Comparison of ENCODE assay signal across 1 cellular context in the genomic region with DNA sequence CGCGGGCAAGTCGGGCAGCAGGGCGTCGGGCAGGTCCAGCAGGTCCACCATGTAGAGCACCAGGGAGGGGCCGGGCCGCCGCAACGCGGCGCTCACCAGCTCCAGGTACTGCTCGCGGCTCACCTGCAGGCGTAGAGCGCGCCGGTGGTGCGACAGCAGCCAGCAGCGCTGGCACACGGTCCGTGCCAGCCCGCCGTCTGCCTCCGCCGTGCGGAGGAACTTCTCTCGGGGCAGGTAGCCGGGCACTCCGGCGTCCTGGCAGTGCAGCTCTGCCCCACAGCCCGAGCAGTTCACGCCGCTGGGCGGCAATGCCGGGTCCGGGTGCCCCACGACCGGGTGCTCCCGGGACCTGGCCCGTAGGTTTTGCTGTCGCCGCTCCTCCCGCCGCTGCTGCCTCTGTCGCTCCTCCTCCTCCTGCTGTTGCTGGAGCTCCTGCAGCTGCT.
A peak's percentile ranks its signal among the peaks of the same experiment; 100 is the strongest.
TF ChIP-seq lines count a peak whose summit lies in the region.

No MANE protein-coding gene starts in this region.

TF ChIP-seq in HepG2, 621 proteins besides CTCF, POLR2A, EP300 and RAD21 (continued from another document):
- TF ChIP-seq, protein P1, sequence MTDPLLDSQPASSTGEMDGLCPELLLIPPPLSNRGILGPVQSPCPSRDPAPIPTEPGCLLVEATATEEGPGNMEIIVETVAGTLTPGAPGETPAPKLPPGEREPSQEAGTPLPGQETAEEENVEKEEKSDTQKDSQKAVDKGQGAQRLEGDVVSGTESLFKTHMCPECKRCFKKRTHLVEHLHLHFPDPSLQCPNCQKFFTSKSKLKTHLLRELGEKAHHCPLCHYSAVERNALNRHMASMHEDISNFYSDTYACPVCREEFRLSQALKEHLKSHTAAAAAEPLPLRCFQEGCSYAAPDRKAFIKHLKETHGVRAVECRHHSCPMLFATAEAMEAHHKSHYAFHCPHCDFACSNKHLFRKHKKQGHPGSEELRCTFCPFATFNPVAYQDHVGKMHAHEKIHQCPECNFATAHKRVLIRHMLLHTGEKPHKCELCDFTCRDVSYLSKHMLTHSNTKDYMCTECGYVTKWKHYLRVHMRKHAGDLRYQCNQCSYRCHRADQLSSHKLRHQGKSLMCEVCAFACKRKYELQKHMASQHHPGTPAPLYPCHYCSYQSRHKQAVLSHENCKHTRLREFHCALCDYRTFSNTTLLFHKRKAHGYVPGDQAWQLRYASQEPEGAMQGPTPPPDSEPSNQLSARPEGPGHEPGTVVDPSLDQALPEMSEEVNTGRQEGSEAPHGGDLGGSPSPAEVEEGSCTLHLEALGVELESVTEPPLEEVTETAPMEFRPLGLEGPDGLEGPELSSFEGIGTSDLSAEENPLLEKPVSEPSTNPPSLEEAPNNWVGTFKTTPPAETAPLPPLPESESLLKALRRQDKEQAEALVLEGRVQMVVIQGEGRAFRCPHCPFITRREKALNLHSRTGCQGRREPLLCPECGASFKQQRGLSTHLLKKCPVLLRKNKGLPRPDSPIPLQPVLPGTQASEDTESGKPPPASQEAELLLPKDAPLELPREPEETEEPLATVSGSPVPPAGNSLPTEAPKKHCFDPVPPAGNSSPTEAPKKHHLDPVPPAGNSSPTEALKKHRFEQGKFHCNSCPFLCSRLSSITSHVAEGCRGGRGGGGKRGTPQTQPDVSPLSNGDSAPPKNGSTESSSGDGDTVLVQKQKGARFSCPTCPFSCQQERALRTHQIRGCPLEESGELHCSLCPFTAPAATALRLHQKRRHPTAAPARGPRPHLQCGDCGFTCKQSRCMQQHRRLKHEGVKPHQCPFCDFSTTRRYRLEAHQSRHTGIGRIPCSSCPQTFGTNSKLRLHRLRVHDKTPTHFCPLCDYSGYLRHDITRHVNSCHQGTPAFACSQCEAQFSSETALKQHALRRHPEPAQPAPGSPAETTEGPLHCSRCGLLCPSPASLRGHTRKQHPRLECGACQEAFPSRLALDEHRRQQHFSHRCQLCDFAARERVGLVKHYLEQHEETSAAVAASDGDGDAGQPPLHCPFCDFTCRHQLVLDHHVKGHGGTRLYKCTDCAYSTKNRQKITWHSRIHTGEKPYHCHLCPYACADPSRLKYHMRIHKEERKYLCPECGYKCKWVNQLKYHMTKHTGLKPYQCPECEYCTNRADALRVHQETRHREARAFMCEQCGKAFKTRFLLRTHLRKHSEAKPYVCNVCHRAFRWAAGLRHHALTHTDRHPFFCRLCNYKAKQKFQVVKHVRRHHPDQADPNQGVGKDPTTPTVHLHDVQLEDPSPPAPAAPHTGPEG (CRISPR knock-in tag; IDR thresholded peaks at IDR 0.05) = no peak; the same call in 1 of the 2 replicates
- no peak for TF ChIP-seq ATF7-NPFF (CRISPR knock-in tag; IDR thresholded peaks at IDR 0.05; ENCODE audit: low read depth)
- TF ChIP-seq FIP1L1 (IDR thresholded peaks at IDR 0.05; ENCODE audit: borderline replicate concordance, insufficient read depth, low read depth, low read length) = no peak
- TF ChIP-seq MIER3 (CRISPR knock-in tag; IDR thresholded peaks at IDR 0.05; ENCODE audit: borderline replicate concordance) = no peak
- TF ChIP-seq ZNF382 (CRISPR knock-in tag; IDR thresholded peaks at IDR 0.05; ENCODE audit: borderline replicate concordance) = no peak
- TF ChIP-seq ZNF891 (CRISPR knock-in tag; IDR thresholded peaks at IDR 0.05) = peak; percentile 37; the same call in 1 of the 2 replicates
- TF ChIP-seq, protein P2, sequence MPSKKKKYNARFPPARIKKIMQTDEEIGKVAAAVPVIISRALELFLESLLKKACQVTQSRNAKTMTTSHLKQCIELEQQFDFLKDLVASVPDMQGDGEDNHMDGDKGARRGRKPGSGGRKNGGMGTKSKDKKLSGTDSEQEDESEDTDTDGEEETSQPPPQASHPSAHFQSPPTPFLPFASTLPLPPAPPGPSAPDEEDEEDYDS (CRISPR knock-in tag; IDR thresholded peaks at IDR 0.05) = no peak
- TF ChIP-seq, protein P3, sequence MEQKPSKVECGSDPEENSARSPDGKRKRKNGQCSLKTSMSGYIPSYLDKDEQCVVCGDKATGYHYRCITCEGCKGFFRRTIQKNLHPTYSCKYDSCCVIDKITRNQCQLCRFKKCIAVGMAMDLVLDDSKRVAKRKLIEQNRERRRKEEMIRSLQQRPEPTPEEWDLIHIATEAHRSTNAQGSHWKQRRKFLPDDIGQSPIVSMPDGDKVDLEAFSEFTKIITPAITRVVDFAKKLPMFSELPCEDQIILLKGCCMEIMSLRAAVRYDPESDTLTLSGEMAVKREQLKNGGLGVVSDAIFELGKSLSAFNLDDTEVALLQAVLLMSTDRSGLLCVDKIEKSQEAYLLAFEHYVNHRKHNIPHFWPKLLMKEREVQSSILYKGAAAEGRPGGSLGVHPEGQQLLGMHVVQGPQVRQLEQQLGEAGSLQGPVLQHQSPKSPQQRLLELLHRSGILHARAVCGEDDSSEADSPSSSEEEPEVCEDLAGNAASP (CRISPR knock-in tag; IDR thresholded peaks at IDR 0.05; ENCODE audit: borderline replicate concordance) = no peak
- no peak for TF ChIP-seq ZNF660 (CRISPR knock-in tag; IDR thresholded peaks at IDR 0.05; ENCODE audit: borderline replicate concordance, low read depth)
- peak; percentile 53; the same call in 1 of the 2 replicates for TF ChIP-seq ZNF296 (CRISPR knock-in tag; conservative IDR thresholded peaks at IDR 0.05)
- TF ChIP-seq ZBTB42 (CRISPR knock-in tag; IDR thresholded peaks at IDR 0.05) = peak; percentile 18; the same call in 1 of the 2 replicates
- no peak for TF ChIP-seq GATA4 (IDR thresholded peaks at IDR 0.05; ENCODE audit: borderline replicate concordance, low read depth)
- TF ChIP-seq, protein P4, sequence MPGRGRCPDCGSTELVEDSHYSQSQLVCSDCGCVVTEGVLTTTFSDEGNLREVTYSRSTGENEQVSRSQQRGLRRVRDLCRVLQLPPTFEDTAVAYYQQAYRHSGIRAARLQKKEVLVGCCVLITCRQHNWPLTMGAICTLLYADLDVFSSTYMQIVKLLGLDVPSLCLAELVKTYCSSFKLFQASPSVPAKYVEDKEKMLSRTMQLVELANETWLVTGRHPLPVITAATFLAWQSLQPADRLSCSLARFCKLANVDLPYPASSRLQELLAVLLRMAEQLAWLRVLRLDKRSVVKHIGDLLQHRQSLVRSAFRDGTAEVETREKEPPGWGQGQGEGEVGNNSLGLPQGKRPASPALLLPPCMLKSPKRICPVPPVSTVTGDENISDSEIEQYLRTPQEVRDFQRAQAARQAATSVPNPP (CRISPR knock-in tag; IDR thresholded peaks at IDR 0.05) = no peak
- 0 out of 2 replicates have a peak, but pooled peaks have one; percentile 40 for TF ChIP-seq ZNF577 (CRISPR knock-in tag; IDR thresholded peaks at IDR 0.05; ENCODE audit: borderline replicate concordance, low read depth)
- TF ChIP-seq, protein P5, sequence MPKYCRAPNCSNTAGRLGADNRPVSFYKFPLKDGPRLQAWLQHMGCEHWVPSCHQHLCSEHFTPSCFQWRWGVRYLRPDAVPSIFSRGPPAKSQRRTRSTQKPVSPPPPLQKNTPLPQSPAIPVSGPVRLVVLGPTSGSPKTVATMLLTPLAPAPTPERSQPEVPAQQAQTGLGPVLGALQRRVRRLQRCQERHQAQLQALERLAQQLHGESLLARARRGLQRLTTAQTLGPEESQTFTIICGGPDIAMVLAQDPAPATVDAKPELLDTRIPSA (CRISPR knock-in tag; IDR thresholded peaks at IDR 0.05; ENCODE audit: borderline replicate concordance) = no peak; the same call in 1 of the 2 replicates
- no peak for TF ChIP-seq ZBTB7B (CRISPR knock-in tag; IDR thresholded peaks at IDR 0.05)
- TF ChIP-seq KDM5B (CRISPR knock-in tag; IDR thresholded peaks at IDR 0.05; ENCODE audit: borderline replicate concordance) = peak; percentile 52; the same call in 1 of the 2 replicates
- TF ChIP-seq ZNF7 (CRISPR knock-in tag; IDR thresholded peaks at IDR 0.05) = no peak
- TF ChIP-seq, protein P6, sequence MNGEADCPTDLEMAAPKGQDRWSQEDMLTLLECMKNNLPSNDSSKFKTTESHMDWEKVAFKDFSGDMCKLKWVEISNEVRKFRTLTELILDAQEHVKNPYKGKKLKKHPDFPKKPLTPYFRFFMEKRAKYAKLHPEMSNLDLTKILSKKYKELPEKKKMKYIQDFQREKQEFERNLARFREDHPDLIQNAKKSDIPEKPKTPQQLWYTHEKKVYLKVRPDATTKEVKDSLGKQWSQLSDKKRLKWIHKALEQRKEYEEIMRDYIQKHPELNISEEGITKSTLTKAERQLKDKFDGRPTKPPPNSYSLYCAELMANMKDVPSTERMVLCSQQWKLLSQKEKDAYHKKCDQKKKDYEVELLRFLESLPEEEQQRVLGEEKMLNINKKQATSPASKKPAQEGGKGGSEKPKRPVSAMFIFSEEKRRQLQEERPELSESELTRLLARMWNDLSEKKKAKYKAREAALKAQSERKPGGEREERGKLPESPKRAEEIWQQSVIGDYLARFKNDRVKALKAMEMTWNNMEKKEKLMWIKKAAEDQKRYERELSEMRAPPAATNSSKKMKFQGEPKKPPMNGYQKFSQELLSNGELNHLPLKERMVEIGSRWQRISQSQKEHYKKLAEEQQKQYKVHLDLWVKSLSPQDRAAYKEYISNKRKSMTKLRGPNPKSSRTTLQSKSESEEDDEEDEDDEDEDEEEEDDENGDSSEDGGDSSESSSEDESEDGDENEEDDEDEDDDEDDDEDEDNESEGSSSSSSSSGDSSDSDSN (CRISPR knock-in tag; IDR thresholded peaks at IDR 0.05) = peak; percentile 82
- peak; percentile 16; the same call in 1 of the 2 replicates for TF ChIP-seq SNAI1 (CRISPR knock-in tag; IDR thresholded peaks at IDR 0.05; ENCODE audit: borderline replicate concordance)
- TF ChIP-seq ZNF383 (CRISPR knock-in tag; IDR thresholded peaks at IDR 0.05; ENCODE audit: borderline replicate concordance) = 0 out of 2 replicates have a peak, but pooled peaks have one; percentile 23
- TF ChIP-seq ASH2L (IDR thresholded peaks at IDR 0.05; ENCODE audit: insufficient read length, low read depth, low read length) = peak; percentile 16
- TF ChIP-seq RBM39 (IDR thresholded peaks at IDR 0.05; ENCODE audit: low read depth, low read length, poor library complexity, severe bottlenecking) = peak; percentile 63
- TF ChIP-seq SMC3 (IDR thresholded peaks at IDR 0.05; ENCODE audit: low read length) = no peak
- no peak for TF ChIP-seq SAFB2 (CRISPR knock-in tag; IDR thresholded peaks at IDR 0.05; ENCODE audit: borderline replicate concordance, low read depth)
- no peak for TF ChIP-seq ZBTB38 (CRISPR knock-in tag; IDR thresholded peaks at IDR 0.05)
- TF ChIP-seq RARG (CRISPR knock-in tag; IDR thresholded peaks at IDR 0.05; ENCODE audit: low read depth) = no peak
- peak; percentile 5; the same call in 1 of the 2 replicates for TF ChIP-seq ZNF605 (CRISPR knock-in tag; IDR thresholded peaks at IDR 0.05)
- TF ChIP-seq, protein P7, sequence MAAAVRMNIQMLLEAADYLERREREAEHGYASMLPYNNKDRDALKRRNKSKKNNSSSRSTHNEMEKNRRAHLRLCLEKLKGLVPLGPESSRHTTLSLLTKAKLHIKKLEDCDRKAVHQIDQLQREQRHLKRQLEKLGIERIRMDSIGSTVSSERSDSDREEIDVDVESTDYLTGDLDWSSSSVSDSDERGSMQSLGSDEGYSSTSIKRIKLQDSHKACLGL (CRISPR knock-in tag; IDR thresholded peaks at IDR 0.05) = no peak
- TF ChIP-seq REL (CRISPR knock-in tag; conservative IDR thresholded peaks at IDR 0.05) = 0 out of 2 replicates have a peak, but pooled peaks have one; percentile 46
